In the genomic region with DNA sequence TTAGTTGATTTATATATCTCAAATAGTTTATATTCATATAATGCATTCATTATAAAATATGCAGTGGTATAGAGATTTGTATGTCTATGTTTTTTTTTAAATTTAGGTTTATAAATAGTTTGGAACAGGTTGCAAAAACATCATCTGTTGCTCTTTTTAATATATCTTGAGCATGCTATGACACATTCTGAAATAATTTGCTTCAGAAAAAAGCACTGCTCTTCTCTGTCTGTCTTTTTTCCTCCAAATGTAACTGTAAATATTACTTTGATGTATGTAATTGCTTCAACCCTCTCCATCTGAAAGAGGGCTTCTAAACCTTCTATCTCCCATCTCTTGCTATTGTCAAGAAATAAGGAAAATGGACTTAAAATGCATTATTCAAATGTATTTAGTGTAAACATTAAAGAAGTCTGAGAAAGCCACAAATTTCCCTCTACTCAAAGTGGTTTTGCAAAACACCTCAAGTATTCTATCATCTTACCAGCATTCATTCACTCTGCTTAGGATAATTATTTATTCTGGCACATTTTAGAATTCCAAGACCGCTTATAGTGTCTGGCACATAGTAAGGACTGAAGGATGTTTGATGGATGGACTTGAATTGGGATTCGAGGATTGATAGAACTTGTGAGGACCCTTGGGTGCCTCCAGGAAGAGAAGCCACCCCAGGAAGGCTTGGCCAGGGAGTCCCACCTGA, we compare ENCODE assay signal across 2 cellular contexts.
TF ChIP-seq lines count a peak whose summit lies in the region.

No MANE protein-coding gene starts in this region.

TF ChIP-seq in IMR-90, 13 proteins besides CTCF, POLR2A, EP300 and RAD21:
- TF ChIP-seq MAZ (IDR thresholded peaks at IDR 0.05; ENCODE audit: borderline replicate concordance, low read depth, low read length) (no peak), FOS (IDR thresholded peaks at IDR 0.05; ENCODE audit: low read depth, low read length) (no peak), RCOR1 (IDR thresholded peaks at IDR 0.05; ENCODE audit: insufficient replicate concordance, low read length) (no peak)
- TF ChIP-seq, protein P1, sequence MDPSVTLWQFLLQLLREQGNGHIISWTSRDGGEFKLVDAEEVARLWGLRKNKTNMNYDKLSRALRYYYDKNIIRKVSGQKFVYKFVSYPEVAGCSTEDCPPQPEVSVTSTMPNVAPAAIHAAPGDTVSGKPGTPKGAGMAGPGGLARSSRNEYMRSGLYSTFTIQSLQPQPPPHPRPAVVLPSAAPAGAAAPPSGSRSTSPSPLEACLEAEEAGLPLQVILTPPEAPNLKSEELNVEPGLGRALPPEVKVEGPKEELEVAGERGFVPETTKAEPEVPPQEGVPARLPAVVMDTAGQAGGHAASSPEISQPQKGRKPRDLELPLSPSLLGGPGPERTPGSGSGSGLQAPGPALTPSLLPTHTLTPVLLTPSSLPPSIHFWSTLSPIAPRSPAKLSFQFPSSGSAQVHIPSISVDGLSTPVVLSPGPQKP (IDR thresholded peaks at IDR 0.05; ENCODE audit: borderline replicate concordance, low read depth, low read length) = no peak

TF ChIP-seq in H1, 55 proteins besides CTCF, POLR2A, EP300 and RAD21:
- TF ChIP-seq CHD2 (IDR thresholded peaks at IDR 0.05; ENCODE audit: low read length) (no peak), SP1 (IDR thresholded peaks at IDR 0.05; ENCODE audit: low read depth, low read length) (no peak), GABPA (IDR thresholded peaks at IDR 0.05; ENCODE audit: borderline replicate concordance, insufficient read depth, low read length) (no peak), EGR1 (IDR thresholded peaks at IDR 0.05; ENCODE audit: borderline replicate concordance, low read depth, low read length) (no peak), GTF2F1 (IDR thresholded peaks at IDR 0.05; ENCODE audit: borderline replicate concordance, low read depth, low read length) (no peak), CEBPB (IDR thresholded peaks at IDR 0.05; ENCODE audit: low read depth, low read length) (no peak), MAFK (IDR thresholded peaks at IDR 0.05; ENCODE audit: low read depth, low read length) (no peak), TEAD4 (IDR thresholded peaks at IDR 0.05; ENCODE audit: low read depth, low read length) (no peak), SP2 (IDR thresholded peaks at IDR 0.05; ENCODE audit: low read length) (no peak), SP4 (IDR thresholded peaks at IDR 0.05; ENCODE audit: low read length) (no peak), JUN (IDR thresholded peaks at IDR 0.05; ENCODE audit: low read depth, low read length) (no peak), ZNF274 (IDR thresholded peaks at IDR 0.05; ENCODE audit: borderline replicate concordance, extremely low read depth, low read length) (no peak), TCF12 (IDR thresholded peaks at IDR 0.05; ENCODE audit: low read depth, low read length) (no peak), RNF2 (IDR thresholded peaks at IDR 0.05; ENCODE audit: borderline replicate concordance, low read depth, low read length, missing control alignments, poor library complexity, severe bottlenecking) (no peak), FOSL1 (IDR thresholded peaks at IDR 0.05; ENCODE audit: insufficient read depth, low read depth, low read length) (no peak)
- TF ChIP-seq, protein P2, sequence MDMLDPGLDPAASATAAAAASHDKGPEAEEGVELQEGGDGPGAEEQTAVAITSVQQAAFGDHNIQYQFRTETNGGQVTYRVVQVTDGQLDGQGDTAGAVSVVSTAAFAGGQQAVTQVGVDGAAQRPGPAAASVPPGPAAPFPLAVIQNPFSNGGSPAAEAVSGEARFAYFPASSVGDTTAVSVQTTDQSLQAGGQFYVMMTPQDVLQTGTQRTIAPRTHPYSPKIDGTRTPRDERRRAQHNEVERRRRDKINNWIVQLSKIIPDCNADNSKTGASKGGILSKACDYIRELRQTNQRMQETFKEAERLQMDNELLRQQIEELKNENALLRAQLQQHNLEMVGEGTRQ (IDR thresholded peaks at IDR 0.05; ENCODE audit: low read length) = no peak
- TF ChIP-seq, protein P3, sequence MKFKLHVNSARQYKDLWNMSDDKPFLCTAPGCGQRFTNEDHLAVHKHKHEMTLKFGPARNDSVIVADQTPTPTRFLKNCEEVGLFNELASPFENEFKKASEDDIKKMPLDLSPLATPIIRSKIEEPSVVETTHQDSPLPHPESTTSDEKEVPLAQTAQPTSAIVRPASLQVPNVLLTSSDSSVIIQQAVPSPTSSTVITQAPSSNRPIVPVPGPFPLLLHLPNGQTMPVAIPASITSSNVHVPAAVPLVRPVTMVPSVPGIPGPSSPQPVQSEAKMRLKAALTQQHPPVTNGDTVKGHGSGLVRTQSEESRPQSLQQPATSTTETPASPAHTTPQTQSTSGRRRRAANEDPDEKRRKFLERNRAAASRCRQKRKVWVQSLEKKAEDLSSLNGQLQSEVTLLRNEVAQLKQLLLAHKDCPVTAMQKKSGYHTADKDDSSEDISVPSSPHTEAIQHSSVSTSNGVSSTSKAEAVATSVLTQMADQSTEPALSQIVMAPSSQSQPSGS (IDR thresholded peaks at IDR 0.05; ENCODE audit: low read length) = no peak
- TF ChIP-seq, protein P4, sequence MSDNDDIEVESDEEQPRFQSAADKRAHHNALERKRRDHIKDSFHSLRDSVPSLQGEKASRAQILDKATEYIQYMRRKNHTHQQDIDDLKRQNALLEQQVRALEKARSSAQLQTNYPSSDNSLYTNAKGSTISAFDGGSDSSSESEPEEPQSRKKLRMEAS (IDR thresholded peaks at IDR 0.05) = no peak
